In the genomic region with DNA sequence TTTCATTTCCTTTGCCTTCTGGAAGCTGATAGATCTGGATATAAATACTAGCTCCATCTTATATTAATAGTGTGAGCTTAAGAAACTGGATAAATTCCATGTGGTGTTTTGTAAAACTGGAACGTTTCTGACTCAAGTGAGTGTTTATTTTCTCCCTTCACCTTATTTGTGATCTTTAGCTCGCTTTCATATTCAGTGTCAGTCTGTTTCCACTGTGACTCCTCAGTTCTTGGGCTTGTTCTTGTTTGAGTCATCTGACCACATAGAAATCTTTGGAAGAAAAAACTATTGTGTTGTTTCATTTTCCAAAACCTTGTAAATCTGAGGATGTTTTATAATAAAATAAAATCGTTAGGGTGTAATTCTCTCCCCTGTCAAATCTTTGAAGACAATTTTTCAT, we compare ENCODE assay signal across 16 cellular contexts.
A peak's percentile ranks its signal among the peaks of the same experiment; 100 is the strongest.
DNase-seq lines count a peak whose midpoint lies in the region; ATAC-seq and TF ChIP-seq lines count a peak whose summit lies in the region.
"Had no signal": no experiment of that assay in that cellular context is flagged by ENCODE, and none has a peak within 500 bp of the region (broad histone marks: within the 10 kb centered on the region; RNA-seq: fewer than 3 reads in every experiment).

No MANE protein-coding gene starts in this region.

- peaks cover 0 to under 1% of the 10 kb centered on the region in 2 experiments; a peak in 1 of 5 replicates for H3K9me3 Mint-ChIP-seq in H9

- no CpG with 5 or more reads among the region's 3 CpGs for WGBS in H9 (ENCODE audit: extremely low coverage, insufficient read length, low lambda C conversion rate)

- H2BK20ac ChIP-seq in H9 (ENCODE audit: low read depth, low read length, poor library complexity, severe bottlenecking) = no peak overlapping the region

- H3K9ac ChIP-seq in H9 (ENCODE audit: extremely low read depth, insufficient read length, low read length) = no peak overlapping the region
- H3K9ac ChIP-seq: parathyroid adenoma had no signal

- no peaks in the 10 kb centered on the region for H3K27me3 Mint-ChIP-seq in H9 (ENCODE audit: low read depth)
- H3K27me3 Mint-ChIP-seq: activated naive CD4-positive, alpha-beta T cell treated with anti-CD3 and anti-CD28 coated beads, Interleukin-2, amount 10 ng/mL, durations not matched to agents 7 days and 5 days had no signal

- no peaks in the 10 kb centered on the region for H3K36me3 Mint-ChIP-seq in H9 (ENCODE audit: insufficient read depth in 1 of 3, low read depth in 3 of 3)
- H3K36me3 Mint-ChIP-seq: activated naive CD4-positive, alpha-beta T cell treated with anti-CD3 and anti-CD28 coated beads, Interleukin-2, amount 10 ng/mL, durations not matched to agents 7 days and 5 days had no signal

- H2BK120ac ChIP-seq in H9 (ENCODE audit: low read depth, low read length, poor library complexity, severe bottlenecking) = no peak overlapping the region

- no peak for ATAC-seq in mucosa of descending colon

- H4K5ac ChIP-seq in H9 (ENCODE audit: insufficient read length, low read depth, low read length) = no peak overlapping the region

- H3K23ac ChIP-seq in H9 (ENCODE audit: insufficient read length, low read depth, low read length) = no peak overlapping the region

- no peak overlapping the region for H4K8ac ChIP-seq in H9 (replicated peaks; ENCODE audit: insufficient read length, low read depth, low read length)

- H3K23me2 ChIP-seq in H9 (ENCODE audit: insufficient read length, low read depth, low read length, poor library complexity, severe bottlenecking) = no peaks in the 10 kb centered on the region

- no peak for TF ChIP-seq CTCF in mucosa of descending colon (IDR thresholded peaks at IDR 0.05)
- no peak for TF ChIP-seq CTCF in H9 (conservative IDR thresholded peaks at IDR 0.05)

- H3K27me3 ChIP-seq in H9 (ENCODE audit: insufficient read depth, low read length) = no peaks in the 10 kb centered on the region
- H3K27me3 ChIP-seq: SJCRH30, tibial artery had no signal

- H3K9me3 ChIP-seq in mucosa of descending colon (peaks cover 13% of the 10 kb centered on the region), H9 (ENCODE audit: control insufficient read depth, low read depth, low read length) (no peaks in the 10 kb centered on the region)
- H3K9me3 ChIP-seq: SJCRH30 had no signal

- no peaks in the 10 kb centered on the region for H4K20me1 ChIP-seq in H9 (ENCODE audit: control insufficient read depth, insufficient read depth, insufficient read length)

- no peaks in the 10 kb centered on the region for H3K4me1 ChIP-seq in mucosa of descending colon (ENCODE audit: low read depth)
- H3K4me1 ChIP-seq in H9 (ENCODE audit: insufficient read depth, low read length) = no peaks in the 10 kb centered on the region
- H3K4me1 ChIP-seq: parathyroid adenoma, tibial artery had no signal

- H3K18ac ChIP-seq in H9 (ENCODE audit: insufficient read length, low read depth, low read length) = no peak overlapping the region

- H3K27ac ChIP-seq in H9 (ENCODE audit: insufficient read length, low read depth, low read length) = no peak overlapping the region
- H3K27ac ChIP-seq: coronary artery, parathyroid adenoma, SJCRH30, tibial artery had no signal

- H3K4me2 ChIP-seq in H9 (ENCODE audit: insufficient read depth, insufficient read length, low read length) = no peak overlapping the region

- H3K36me3 ChIP-seq in mucosa of descending colon (ENCODE audit: low read depth) = no peaks in the 10 kb centered on the region
- H3K36me3 ChIP-seq: SJCRH30, tibial artery had no signal

- H3K79me1 ChIP-seq in H9 (ENCODE audit: insufficient read depth, low read depth, low read length, poor library complexity, severe bottlenecking) = no peaks in the 10 kb centered on the region

- H3K4me1 Mint-ChIP-seq in H9 = no peaks in the 10 kb centered on the region
- H3K4me1 Mint-ChIP-seq: activated naive CD4-positive, alpha-beta T cell treated with anti-CD3 and anti-CD28 coated beads, Interleukin-2, amount 10 ng/mL, durations not matched to agents 7 days and 5 days had no signal

- H3K4me3 ChIP-seq in mucosa of descending colon = no peak overlapping the region
- H3K4me3 ChIP-seq: coronary artery, SJCRH30, tibial artery had no signal

- H2BK12ac ChIP-seq in H9 (ENCODE audit: insufficient read length, low read depth, low read length) = no peak overlapping the region

- no peak overlapping the region for H3T11ph ChIP-seq in H9 (ENCODE audit: low read length)

- H3K56ac ChIP-seq in H9 (ENCODE audit: insufficient read length, low read depth, low read length) = no peak overlapping the region

- no peaks in the 10 kb centered on the region for H3K79me2 ChIP-seq in H9 (ENCODE audit: insufficient read depth, low read length)
- H3K79me2 ChIP-seq: parathyroid adenoma had no signal

- H2BK5ac ChIP-seq in H9 (ENCODE audit: insufficient read length, low read length) = no peak overlapping the region

- no peak overlapping the region for H2AFZ ChIP-seq in H9 (ENCODE audit: low read length)
- H2AFZ ChIP-seq: parathyroid adenoma had no signal

- H3K4me3 Mint-ChIP-seq in H9 = no peak overlapping the region
- H3K4me3 Mint-ChIP-seq: activated naive CD4-positive, alpha-beta T cell treated with anti-CD3 and anti-CD28 coated beads, Interleukin-2, amount 10 ng/mL, durations not matched to agents 7 days and 5 days had no signal

- no peak overlapping the region for H2AK5ac ChIP-seq in H9 (ENCODE audit: insufficient read length, low read length)

- H3K4ac ChIP-seq in H9 (ENCODE audit: low read depth, low read length) = no peak overlapping the region

- H3K14ac ChIP-seq in H9 (ENCODE audit: insufficient read depth, low read length) = no peak overlapping the region

- intact Hi-C loops in mucosa of descending colon (cut with DNase I, micrococcal nuclease) = no loop called here

- DNase-seq in AG08395 (ENCODE audit: low spot score) (peak; percentile 60), HS-5 (ENCODE audit: low read depth) (peak; percentile 58), astrocyte of the hippocampus (ENCODE audit: low read depth, low spot score) (peak; percentile 80), foreskin melanocyte (peak; percentile 57), NCI-H2227 (lab: John Stamatoyannopoulos, UW; ENCODE audit: unreplicated experiment) (no peak), mucosa of descending colon (no peak), H9 (no peak), NCI-H446 treated with DMSO at 0.1 percent for 48 hours (lab: John Stamatoyannopoulos, UW) (no peak)
- DNase-seq: activated naive CD4-positive, alpha-beta T cell treated with anti-CD3 and anti-CD28 coated beads, Interleukin-2, amount 10 ng/mL, durations not matched to agents 7 days and 5 days; Kasumi-1; NCI-H1930; NCI-H748 treated with DMSO at 0.1 percent for 48 hours; SJCRH30; tibial artery had no signal

- no peak overlapping the region for H2BK15ac ChIP-seq in H9 (ENCODE audit: low read depth, low read length)

- H3K27ac Mint-ChIP-seq in H9 = no peak overlapping the region
- H3K27ac Mint-ChIP-seq: activated naive CD4-positive, alpha-beta T cell treated with anti-CD3 and anti-CD28 coated beads, Interleukin-2, amount 10 ng/mL, durations not matched to agents 7 days and 5 days had no signal

- H4K91ac ChIP-seq in H9 (ENCODE audit: insufficient read length, low read depth, low read length) = no peak overlapping the region

Comparison
In these comparisons a context has a peak if more than half of its experiments do, and no peak if none do; other contexts are left out.
1. DNase-seq: peak in AG08395 (single experiment), HS-5 (single experiment), astrocyte of the hippocampus (single experiment) and foreskin melanocyte (single experiment); none in NCI-H2227 (single experiment), mucosa of descending colon (0 of 3), H9 (single experiment) and NCI-H446 treated with DMSO at 0.1 percent for 48 hours (single experiment).